In genomic region chr18:10099539-10100140, GRCh38 we compare ENCODE assay signal across 17 cellular contexts.
DNase-seq lines count a peak whose midpoint lies in the region; TF ChIP-seq lines count a peak whose summit lies in the region.
"Had no signal": no experiment of that assay in that cellular context is flagged by ENCODE, and none has a peak within 500 bp of the region (broad histone marks: within the 10 kb centered on the region; RNA-seq: fewer than 3 reads in every experiment).

No MANE protein-coding gene starts in this region.

- H3K14ac ChIP-seq in mesenchymal stem cell (ENCODE audit: low read length in 2 of 2), result no peak overlapping the region

- H2BK120ac ChIP-seq in mesenchymal stem cell (ENCODE audit: low read depth, low read length), result no peak overlapping the region

- H2AK5ac ChIP-seq in mesenchymal stem cell (ENCODE audit: low read length, severe bottlenecking), result no peak overlapping the region

- no peak overlapping the region for H2BK5ac ChIP-seq in mesenchymal stem cell (ENCODE audit: low read depth, low read length, poor library complexity, severe bottlenecking)

- no peak overlapping the region for H3K4ac ChIP-seq in mesenchymal stem cell (ENCODE audit: low read depth in 1 of 2, low read length in 2 of 2)

- no peak overlapping the region for H2BK15ac ChIP-seq in mesenchymal stem cell (ENCODE audit: low read depth, poor library complexity, severe bottlenecking)

- no peak overlapping the region for H3K4me2 ChIP-seq in mesenchymal stem cell (ENCODE audit: low read length, poor library complexity, severe bottlenecking)

- H3K9ac ChIP-seq in adipocyte (ENCODE audit: low read length) (no peak overlapping the region), mesenchymal stem cell (ENCODE audit: low read length) (no peak overlapping the region)

- no peak overlapping the region for H2AFZ ChIP-seq in mesenchymal stem cell (ENCODE audit: low read depth, low read length)

- peak overlapping the region; percentile 31 for H4K91ac ChIP-seq in mesenchymal stem cell (ENCODE audit: low read length)

- 65% methylated on average over 6 of the region's 7 CpGs for WGBS in mesenchymal stem cell

- H3K27me3 ChIP-seq in adipocyte (replicated peaks; ENCODE audit: control insufficient read depth, insufficient read depth, low read length), result no peaks in the 10 kb centered on the region
- H3K27me3 ChIP-seq in mesenchymal stem cell (ENCODE audit: control insufficient read depth in 1 of 2, insufficient read depth in 1 of 2, low read length in 2 of 2), result peaks cover 0 to 19% of the 10 kb centered on the region in 2 experiments
- H3K27me3 ChIP-seq: BE2C had no signal

- H3K9me3 ChIP-seq in adipocyte (ENCODE audit: control insufficient read depth, low read length), result peaks cover 2% of the 10 kb centered on the region
- peaks cover 2% of the 10 kb centered on the region for H3K9me3 ChIP-seq in mesenchymal stem cell (ENCODE audit: control insufficient read depth, low read length)
- H3K9me3 ChIP-seq: BE2C, HAP-1 had no signal

- H3K4me3 ChIP-seq in HFF-Myc (replicated peaks; ENCODE audit: low read depth, low read length), result no peak overlapping the region
- H3K4me3 ChIP-seq in adipocyte (ENCODE audit: low read length), result no peak overlapping the region
- no peak overlapping the region for H3K4me3 ChIP-seq in mesenchymal stem cell (ENCODE audit: insufficient read depth in 1 of 2, low read depth in 1 of 2, low read length in 2 of 2)
- H3K4me3 ChIP-seq: HAP-1, K562 had no signal

- H4K8ac ChIP-seq in mesenchymal stem cell (ENCODE audit: low read length), result no peak overlapping the region

- no peak overlapping the region for H3K18ac ChIP-seq in mesenchymal stem cell (ENCODE audit: low read depth in 1 of 2, low read length in 2 of 2)

- H3K23ac ChIP-seq in mesenchymal stem cell (ENCODE audit: low read length in 2 of 2), result no peak overlapping the region

- H3K36me3 ChIP-seq in adipocyte (ENCODE audit: control insufficient read depth, insufficient read depth, low read length, severe bottlenecking) (no peaks in the 10 kb centered on the region), mesenchymal stem cell (ENCODE audit: control insufficient read depth in 1 of 2, insufficient read depth in 2 of 2, low read depth in 1 of 2, low read length in 2 of 2) (no peaks in the 10 kb centered on the region)
- H3K36me3 ChIP-seq: BE2C, HAP-1 had no signal

- DNase-seq in EH (ENCODE audit: low read depth), result peak; percentile 69
- DNase-seq in HFF-Myc (ENCODE audit: extremely low read depth, low read depth), result peak; percentile 87
- DNase-seq in adipocyte (ENCODE audit: low read depth), result peak; percentile 59
- DNase-seq in mesenchymal stem cell, result peak; percentile 17
- DNase-seq in dermis blood vessel endothelial cell, result no peak
- DNase-seq in DMS53 treated with DMSO at 0.1 percent for 48 hours (lab: John Stamatoyannopoulos, UW; ENCODE audit: unreplicated experiment), result no peak
- no peak for DNase-seq in OCI-M2 (lab: John Stamatoyannopoulos, UW; ENCODE audit: unreplicated experiment)
- DNase-seq: BE2C; CD4-positive, alpha-beta memory T cell; DND-41; NCI-H1092; NCI-H187; NCI-H2171; NCI-H446 treated with DMSO at 0.1 percent for 48 hours; SHP77 treated with DMSO at 0.1 percent for 48 hours had no signal

- no peaks in the 10 kb centered on the region for H3K79me1 ChIP-seq in mesenchymal stem cell (replicated peaks; ENCODE audit: low read length, poor library complexity, severe bottlenecking)

- H2BK12ac ChIP-seq in mesenchymal stem cell (ENCODE audit: low read length in 2 of 2), result no peak overlapping the region

- no peak for TF ChIP-seq CTCF in HFF-Myc (IDR thresholded peaks at IDR 0.05; ENCODE audit: low read depth, low read length, missing control alignments)

- no peak overlapping the region for H3K27ac ChIP-seq in mesenchymal stem cell (ENCODE audit: low read length, poor library complexity, severe bottlenecking)

- H3K4me1 ChIP-seq in adipocyte (ENCODE audit: control insufficient read depth, insufficient read depth, low read length), result peaks cover 27% of the 10 kb centered on the region
- H3K4me1 ChIP-seq in mesenchymal stem cell (ENCODE audit: control insufficient read depth, insufficient read depth, low read depth, low read length), result no peaks in the 10 kb centered on the region
- H3K4me1 ChIP-seq: BE2C had no signal

Comparison
In these comparisons a context has a peak if more than half of its experiments do, and no peak if none do; other contexts are left out.
1. DNase-seq: peak in EH (single experiment), HFF-Myc (single experiment), adipocyte (single experiment) and mesenchymal stem cell (single experiment); none in dermis blood vessel endothelial cell (single experiment), DMS53 treated with DMSO at 0.1 percent for 48 hours (single experiment) and OCI-M2 (single experiment).